8 cellular contexts compared by ENCODE assay signal in genomic region chr16:85462405-85463227, GRCh38.
DNase-seq lines count a peak whose midpoint lies in the region; ATAC-seq, FAIRE-seq and TF ChIP-seq lines count a peak whose summit lies in the region.

No MANE protein-coding gene starts in this region.

- no peak for TF ChIP-seq POLR2A in IMR-90 (IDR thresholded peaks at IDR 0.05; ENCODE audit: low read depth, low read length)

- BruUV-seq in IMR-90 (replicated peaks; lab: Mats Ljungman, UMichigan), result no TSS peak

- H3K4me3 ChIP-seq in AG10803 (ENCODE audit: low read length), result peak overlapping the region; percentile 17
- no peak overlapping the region for H3K4me3 ChIP-seq in IMR-90 (ENCODE audit: insufficient read depth, low read depth, low read length)
- H3K4me3 ChIP-seq in skeletal muscle tissue (ENCODE audit: low read length in 3 of 3), result peak overlapping the region; percentile 55 to 61 (median 56)

- H4K20me1 ChIP-seq in IMR-90 (ENCODE audit: insufficient read depth, low read length), result peaks cover 84% of the 10 kb centered on the region

- peak overlapping the region; percentile 51 for H3K4me2 ChIP-seq in IMR-90 (ENCODE audit: low read depth, low read length)

- no peak for TF ChIP-seq RAD21 in IMR-90 (IDR thresholded peaks at IDR 0.05; ENCODE audit: low read length)

- peak overlapping the region; percentile 60; the same call in 1 of the 2 replicates for H3K23ac ChIP-seq in IMR-90 (ENCODE audit: low read depth, low read length)

- no peak overlapping the region for H2BK15ac ChIP-seq in IMR-90 (ENCODE audit: low read depth, low read length)

- no peak overlapping the region for H3K56ac ChIP-seq in IMR-90 (ENCODE audit: extremely low read depth, insufficient read depth, low read length)

- no peak overlapping the region for H4K5ac ChIP-seq in IMR-90 (ENCODE audit: low read depth, low read length)

- H4K8ac ChIP-seq in IMR-90 (ENCODE audit: low read depth in 2 of 2, low read length in 2 of 2), result no peak overlapping the region

- H3K27me3 ChIP-seq in IMR-90 (ENCODE audit: control insufficient read depth, insufficient read depth, low read length) (no peaks in the 10 kb centered on the region), skeletal muscle tissue (ENCODE audit: control insufficient read depth in 3 of 3, insufficient read depth in 3 of 3, low read length in 3 of 3) (no peaks in the 10 kb centered on the region)

- peak overlapping the region; percentile 51; the same call in 1 of the 2 replicates for H3K4ac ChIP-seq in IMR-90 (ENCODE audit: low read depth, low read length)

- peak overlapping the region; percentile 11 for H2AK9ac ChIP-seq in IMR-90 (replicated peaks; ENCODE audit: low read depth, low read length, poor library complexity)

- no peak for TF ChIP-seq CTCF in AG10803 (conservative IDR thresholded peaks at IDR 0.05; ENCODE audit: low read length)
- TF ChIP-seq CTCF in IMR-90 (conservative IDR thresholded peaks at IDR 0.05; ENCODE audit: low read depth, low read length), result no peak

- no peak overlapping the region for H3K9ac ChIP-seq in IMR-90 (ENCODE audit: low read depth, low read length)
- peak overlapping the region; percentile 10 to 57 (median 56) for H3K9ac ChIP-seq in skeletal muscle tissue (ENCODE audit: low read depth in 1 of 3, low read length in 3 of 3)

- H3K4me1 ChIP-seq in IMR-90 (ENCODE audit: control insufficient read depth, insufficient read depth, low read length) (peaks cover 33% of the 10 kb centered on the region), skeletal muscle tissue (ENCODE audit: control insufficient read depth in 3 of 3, insufficient read depth in 3 of 3, low read length in 3 of 3) (peaks cover 52 to 75% (median 66%) of the 10 kb centered on the region in 3 donors)

- DNase-seq in AG10803 (ENCODE audit: low read depth), result no peak
- DNase-seq in IMR-90, result no peak
- DNase-seq in T-helper 9 cell, result peak; percentile 12
- DNase-seq in frontal cortex (ENCODE audit: low spot score in 2 of 2), result peak; percentile 67 to 79
- no peak for DNase-seq in GM19240 (ENCODE audit: insufficient read length, low spot score)
- DNase-seq in ACHN, result no peak

- peak overlapping the region; percentile 19; the same call in 1 of the 2 replicates for H4K91ac ChIP-seq in IMR-90 (ENCODE audit: insufficient read depth, low read depth, low read length)

- no peak for FAIRE-seq in frontal cortex (lab: Jason Lieb, UNC)

- H3K14ac ChIP-seq in IMR-90 (replicated peaks; ENCODE audit: low read depth, low read length), result 0 out of 2 replicates have a peak overlapping the region, but pooled peaks have one; percentile 1

- H2AK5ac ChIP-seq in IMR-90 (ENCODE audit: low read depth, low read length), result 0 out of 2 replicates have a peak overlapping the region, but pooled peaks have one; percentile 36

- no peak overlapping the region for H2BK120ac ChIP-seq in IMR-90 (ENCODE audit: low read depth, low read length)

- CTCF ChIA-PET in IMR-90 (lab: Yijun Ruan, JAX), result no interaction called here

- H3K27ac ChIP-seq in IMR-90 (ENCODE audit: insufficient read depth, low read length) (no peak overlapping the region), skeletal muscle tissue (ENCODE audit: low read depth, low read length) (no peak overlapping the region)

- H3K36me3 ChIP-seq in IMR-90 (ENCODE audit: control insufficient read depth, insufficient read depth, low read length) (no peaks in the 10 kb centered on the region), skeletal muscle tissue (ENCODE audit: control insufficient read depth in 3 of 3, insufficient read depth in 3 of 3, low read length in 3 of 3) (no peaks in the 10 kb centered on the region)

- peaks cover 17% of the 10 kb centered on the region for H3K9me1 ChIP-seq in IMR-90 (ENCODE audit: insufficient read depth, low read length)

- dilution Hi-C loops in IMR-90 (cut with HindIII; ENCODE audit: low sequenced_read_pairs, unreplicated experiment), result no loop called here

- H2AFZ ChIP-seq in IMR-90 (replicated peaks; ENCODE audit: low read length, poor library complexity), result no peak overlapping the region

- POLR2A ChIA-PET in IMR-90 (lab: Charles Lee; ENCODE audit: unreplicated experiment), result no interaction called here

- H3K79me1 ChIP-seq in IMR-90 (ENCODE audit: low read depth in 1 of 2, low read length in 2 of 2), result peaks cover 5 to 40% of the 10 kb centered on the region in 2 experiments

- no peak overlapping the region for H3K18ac ChIP-seq in IMR-90 (ENCODE audit: low read depth, low read length)

- in situ Hi-C loops in IMR-90 (cut with MboI; ENCODE audit: low sequenced_read_pairs), result no loop called here
- in situ Hi-C loops in ACHN (cut with HindIII; ENCODE audit: low pct_ligation_motif_present, low pct_unique_long_range_greater_than_20kb, low sequenced_read_pairs), result no loop called here

- ATAC-seq in IMR-90 (ENCODE audit: low read depth) (peak; percentile 10), GM19023 (IDR thresholded peaks at IDR 0.05; ENCODE audit: unreplicated experiment) (no peak)

- H2BK5ac ChIP-seq in IMR-90 (ENCODE audit: low read depth, low read length, poor library complexity, severe bottlenecking), result no peak overlapping the region

- H3K9me3 ChIP-seq in IMR-90 (ENCODE audit: control insufficient read depth, insufficient read depth, low read length) (no peaks in the 10 kb centered on the region), skeletal muscle tissue (ENCODE audit: control insufficient read depth in 3 of 3, low read length in 3 of 3) (no peaks in the 10 kb centered on the region)

- 3% methylated on average over 15 of the region's 85 CpGs; no CpG with 5 or more reads in 1 of the 2 experiments for WGBS in IMR-90 (ENCODE audit: extremely low coverage in 2 of 2, insufficient read length in 1 of 2), 2 experiments

- intact Hi-C loops in IMR-90 (cut with micrococcal nuclease), result no loop called here

- no peak overlapping the region for H2BK20ac ChIP-seq in IMR-90 (ENCODE audit: low read depth, low read length)

TF ChIP-seq in IMR-90, 13 proteins besides CTCF, POLR2A, EP300 and RAD21:
- TF ChIP-seq RFX5 (IDR thresholded peaks at IDR 0.05; ENCODE audit: low read depth, low read length), result no peak
- TF ChIP-seq CEBPB (IDR thresholded peaks at IDR 0.05; ENCODE audit: low read depth, low read length), result no peak
- no peak for TF ChIP-seq SMC3 (IDR thresholded peaks at IDR 0.05; ENCODE audit: low read depth, low read length)
- TF ChIP-seq MAZ (IDR thresholded peaks at IDR 0.05; ENCODE audit: borderline replicate concordance, low read depth, low read length), result peak; percentile 40; the same call in 1 of the 2 replicates

Comparison
In these comparisons a context has a peak if more than half of its experiments do, and no peak if none do; other contexts are left out.
1. DNase-seq: peak in T-helper 9 cell (single experiment) and frontal cortex (2 of 2); none in AG10803 (single experiment), IMR-90 (single experiment), GM19240 (single experiment) and ACHN (single experiment).